In genomic region chr20:31704225-31705119, GRCh38 we compare ENCODE assay signal across 9 cellular contexts. TPM values are rescaled to one million over a fixed set of nuclear protein-coding genes. Genes with fewer than 3 reads are reported as not detected.
DNase-seq lines count a peak whose midpoint lies in the region; ATAC-seq, FAIRE-seq and TF ChIP-seq lines count a peak whose summit lies in the region.
"Had no signal": no experiment of that assay in that cellular context is flagged by ENCODE, and none has a peak within 500 bp of the region (broad histone marks: within the 10 kb centered on the region; RNA-seq: fewer than 3 reads in every experiment).

No MANE protein-coding gene starts in this region.

- TF ChIP-seq CTCF in gastroesophageal sphincter (IDR thresholded peaks at IDR 0.05) (no peak), lower leg skin (IDR thresholded peaks at IDR 0.05) (peak in 1 of 3 donors; percentile 81)

- peaks cover 6 to 90% (median 32%) of the 10 kb centered on the region in 3 donors for H3K4me1 ChIP-seq in gastroesophageal sphincter

- H3K9me3 ChIP-seq in gastroesophageal sphincter, result no peaks in the 10 kb centered on the region

- peak; percentile 44 for ATAC-seq in gastroesophageal sphincter

- FAIRE-seq in GM19239 (lab: Jason Lieb, UNC), result no peak

- no peak for TF ChIP-seq POLR2A in gastroesophageal sphincter (IDR thresholded peaks at IDR 0.05)
- TF ChIP-seq POLR2A in lower leg skin (IDR thresholded peaks at IDR 0.05), result no peak

- H3K27ac ChIP-seq in gastroesophageal sphincter, result peak overlapping the region in 3 of 4 donors; percentile 48 to 59 (median 54)

- WGBS in gastroesophageal sphincter (ENCODE audit: low coverage in 1 of 2), 2 donors, result 69 to 87% methylated on average over 5 to 8 of the region's 11 CpGs
- WGBS in lower leg skin, 2 donors, result 59 to 64% methylated on average over 11 of the region's 11 CpGs

- DNase-seq in GM03348 (ENCODE audit: low spot score) (peak; percentile 41), SW 1271 (lab: John Stamatoyannopoulos, UW) (peak; percentile 69 to 93), pons (ENCODE audit: low spot score) (peak; percentile 1), lower leg skin (ENCODE audit: low spot score in 2 of 2) (no peak), superior temporal gyrus (ENCODE audit: extremely low spot score) (no peak), GM19239 (ENCODE audit: insufficient read length, low spot score) (no peak), NCI-H1092 treated with DMSO at 0.1 percent for 48 hours (lab: John Stamatoyannopoulos, UW) (no peak)
- DNase-seq: NCI-H1048 had no signal

- H3K27me3 ChIP-seq in gastroesophageal sphincter, result no peaks in the 10 kb centered on the region

- intact Hi-C loops in lower leg skin (cut with DNase I; ENCODE audit: low total_unique reads), result no loop called here

- H3K36me3 ChIP-seq in gastroesophageal sphincter, result peaks cover 0 to 40% of the 10 kb centered on the region in 2 donors

- H3K4me3 ChIP-seq in gastroesophageal sphincter, result no peak overlapping the region
- H3K4me3 ChIP-seq in lower leg skin (ENCODE audit: low read depth, poor library complexity, severe bottlenecking), result no peak overlapping the region

- no peak for TF ChIP-seq EP300 in gastroesophageal sphincter (IDR thresholded peaks at IDR 0.05)

RNA-seq across cellular contexts. Expression of gene BCL2L1, which starts 18.2 kb away (rescaled TPM):
- total RNA-seq in gastroesophageal sphincter (100 to 1,000 TPM in 3 of 4 donors, 10 to 100 TPM in 1; 71.9 to 171 (median 135) TPM), lower leg skin (100 to 1,000 TPM; 115 to 152 (median 125) TPM)

RNA-seq across cellular contexts. Expression of gene TPX2, which starts 34.6 kb away (rescaled TPM):
- total RNA-seq in gastroesophageal sphincter (1 to 10 TPM in 1 of 4 donors, under 1 TPM in 3; 0.13 to 1.4 (median 0.74) TPM), lower leg skin (10 to 100 TPM in 1 of 4 donors, 1 to 10 TPM in 3; 5.9 to 10.2 (median 7.3) TPM)

Comparison
In these comparisons a context has a peak if more than half of its experiments do, and no peak if none do; other contexts are left out.
1. DNase-seq: peak in GM03348 (single experiment), SW 1271 (2 of 2) and pons (single experiment); none in lower leg skin (0 of 2), superior temporal gyrus (single experiment), GM19239 (single experiment) and NCI-H1092 treated with DMSO at 0.1 percent for 48 hours (single experiment).